Comparison of ENCODE assay signal across 1 cellular context in genomic region chr11:61908730-61909622, GRCh38.
TF ChIP-seq lines count a peak whose summit lies in the region.

No MANE protein-coding gene starts in this region.

TF ChIP-seq in K562, 482 proteins besides CTCF, POLR2A, EP300 and RAD21 (continued from another document):
- no peak for TF ChIP-seq ZNF407 (IDR thresholded peaks at IDR 0.05; ENCODE audit: low read depth)
- peak; percentile 12; the same call in 1 of the 2 replicates for TF ChIP-seq ZBTB7A (IDR thresholded peaks at IDR 0.05; ENCODE audit: borderline replicate concordance, control insufficient read depth, low read depth, low read length)
- no peak for TF ChIP-seq POLR2B (IDR thresholded peaks at IDR 0.05; ENCODE audit: low read depth, partially characterized antibody)
- peak; percentile 74 for TF ChIP-seq C11orf30 (IDR thresholded peaks at IDR 0.05; ENCODE audit: low read depth)
- no peak for TF ChIP-seq RCOR1 (IDR thresholded peaks at IDR 0.05; ENCODE audit: borderline replicate concordance in 1 of 2, low read depth in 2 of 2, low read length in 2 of 2)
- TF ChIP-seq MXD1 (CRISPR knock-in tag; IDR thresholded peaks at IDR 0.05; ENCODE audit: borderline replicate concordance, poor library complexity, severe bottlenecking) = no peak
- no peak for TF ChIP-seq MCM5 (IDR thresholded peaks at IDR 0.05; ENCODE audit: low read depth)
- TF ChIP-seq ZNF165 (CRISPR knock-in tag; IDR thresholded peaks at IDR 0.05; ENCODE audit: borderline replicate concordance) = no peak
- no peak for TF ChIP-seq ZNF57 (CRISPR knock-in tag; IDR thresholded peaks at IDR 0.05)
- TF ChIP-seq EZH2 (IDR thresholded peaks at IDR 0.05; ENCODE audit: borderline replicate concordance, low read depth, low read length) = no peak
- TF ChIP-seq MTA2 (IDR thresholded peaks at IDR 0.05; ENCODE audit: low read depth) = no peak
- TF ChIP-seq, protein P1, sequence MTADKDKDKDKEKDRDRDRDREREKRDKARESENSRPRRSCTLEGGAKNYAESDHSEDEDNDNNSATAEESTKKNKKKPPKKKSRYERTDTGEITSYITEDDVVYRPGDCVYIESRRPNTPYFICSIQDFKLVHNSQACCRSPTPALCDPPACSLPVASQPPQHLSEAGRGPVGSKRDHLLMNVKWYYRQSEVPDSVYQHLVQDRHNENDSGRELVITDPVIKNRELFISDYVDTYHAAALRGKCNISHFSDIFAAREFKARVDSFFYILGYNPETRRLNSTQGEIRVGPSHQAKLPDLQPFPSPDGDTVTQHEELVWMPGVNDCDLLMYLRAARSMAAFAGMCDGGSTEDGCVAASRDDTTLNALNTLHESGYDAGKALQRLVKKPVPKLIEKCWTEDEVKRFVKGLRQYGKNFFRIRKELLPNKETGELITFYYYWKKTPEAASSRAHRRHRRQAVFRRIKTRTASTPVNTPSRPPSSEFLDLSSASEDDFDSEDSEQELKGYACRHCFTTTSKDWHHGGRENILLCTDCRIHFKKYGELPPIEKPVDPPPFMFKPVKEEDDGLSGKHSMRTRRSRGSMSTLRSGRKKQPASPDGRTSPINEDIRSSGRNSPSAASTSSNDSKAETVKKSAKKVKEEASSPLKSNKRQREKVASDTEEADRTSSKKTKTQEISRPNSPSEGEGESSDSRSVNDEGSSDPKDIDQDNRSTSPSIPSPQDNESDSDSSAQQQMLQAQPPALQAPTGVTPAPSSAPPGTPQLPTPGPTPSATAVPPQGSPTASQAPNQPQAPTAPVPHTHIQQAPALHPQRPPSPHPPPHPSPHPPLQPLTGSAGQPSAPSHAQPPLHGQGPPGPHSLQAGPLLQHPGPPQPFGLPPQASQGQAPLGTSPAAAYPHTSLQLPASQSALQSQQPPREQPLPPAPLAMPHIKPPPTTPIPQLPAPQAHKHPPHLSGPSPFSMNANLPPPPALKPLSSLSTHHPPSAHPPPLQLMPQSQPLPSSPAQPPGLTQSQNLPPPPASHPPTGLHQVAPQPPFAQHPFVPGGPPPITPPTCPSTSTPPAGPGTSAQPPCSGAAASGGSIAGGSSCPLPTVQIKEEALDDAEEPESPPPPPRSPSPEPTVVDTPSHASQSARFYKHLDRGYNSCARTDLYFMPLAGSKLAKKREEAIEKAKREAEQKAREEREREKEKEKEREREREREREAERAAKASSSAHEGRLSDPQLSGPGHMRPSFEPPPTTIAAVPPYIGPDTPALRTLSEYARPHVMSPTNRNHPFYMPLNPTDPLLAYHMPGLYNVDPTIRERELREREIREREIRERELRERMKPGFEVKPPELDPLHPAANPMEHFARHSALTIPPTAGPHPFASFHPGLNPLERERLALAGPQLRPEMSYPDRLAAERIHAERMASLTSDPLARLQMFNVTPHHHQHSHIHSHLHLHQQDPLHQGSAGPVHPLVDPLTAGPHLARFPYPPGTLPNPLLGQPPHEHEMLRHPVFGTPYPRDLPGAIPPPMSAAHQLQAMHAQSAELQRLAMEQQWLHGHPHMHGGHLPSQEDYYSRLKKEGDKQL (CRISPR knock-in tag; IDR thresholded peaks at IDR 0.05; ENCODE audit: borderline replicate concordance) = no peak
